14 cellular contexts compared by ENCODE assay signal in genomic region chr2:132581917-132582316, GRCh38.
DNase-seq lines count a peak whose midpoint lies in the region; ATAC-seq and TF ChIP-seq lines count a peak whose summit lies in the region.
"Had no signal": no experiment of that assay in that cellular context is flagged by ENCODE, and none has a peak within 500 bp of the region (broad histone marks: within the 10 kb centered on the region; RNA-seq: fewer than 3 reads in every experiment).

No MANE protein-coding gene starts in this region.

- TF ChIP-seq CTCF in PC-3 (conservative IDR thresholded peaks at IDR 0.05; ENCODE audit: low read depth, low read length): no peak
- no peak for TF ChIP-seq CTCF in tibial nerve (IDR thresholded peaks at IDR 0.05)

- peaks cover 53% of the 10 kb centered on the region for H3K79me2 ChIP-seq in PC-3 (ENCODE audit: low read length)

- ATAC-seq in PC-3 (peak; percentile 65), GM21528 (IDR thresholded peaks at IDR 0.05; ENCODE audit: low FRiP score, unreplicated experiment) (no peak)

- H3K9ac ChIP-seq in PC-3 (ENCODE audit: low read length): no peak overlapping the region

- H3K9me2 ChIP-seq in PC-3 (replicated peaks; ENCODE audit: low read length): no peaks in the 10 kb centered on the region

- peak; percentile 97 for DNase-seq in DMS153 (lab: John Stamatoyannopoulos, UW)
- peak; percentile 54 for DNase-seq in NCI-H187 treated with DMSO at 0.1 percent for 48 hours (lab: John Stamatoyannopoulos, UW)
- peak; percentile 54 for DNase-seq in PC-3
- peak; percentile 35 for DNase-seq in myocyte (ENCODE audit: low read depth)
- DNase-seq in tibial nerve (ENCODE audit: low spot score in 2 of 2): no peak
- no peak for DNase-seq in foreskin melanocyte
- DNase-seq in NAMALWA (ENCODE audit: low spot score): no peak
- DNase-seq: activated CD4-positive, alpha-beta memory T cell treated with anti-CD3 and anti-CD28 coated beads for 36 hours; activated effector memory CD4-positive, alpha-beta T cell treated with anti-CD3 and anti-CD28 coated beads, Interleukin-2, amount 50 U/mL, for 16 hours; erythroblast; NCI-H526; sigmoid colon had no signal

- H3K4me3 ChIP-seq in PC-3 (ENCODE audit: low read length) (no peak overlapping the region), tibial nerve (no peak overlapping the region)
- H3K4me3 ChIP-seq: cardiac muscle cell, sigmoid colon had no signal

- 69 to 70% methylated on average over 8 of the region's 8 CpGs for WGBS in tibial nerve, 2 donors

- TF ChIP-seq EP300 in tibial nerve (IDR thresholded peaks at IDR 0.05): no peak

- CTCF ChIA-PET in PC-3 (lab: Charles Lee): no interaction called here

- H4K20me1 ChIP-seq in PC-3 (ENCODE audit: low read length): peaks cover 7% of the 10 kb centered on the region; the same call in 1 of the 2 replicates

- BruUV-seq in PC-3 (replicated peaks; lab: Mats Ljungman, UMichigan): no TSS peak

- no peaks in the 10 kb centered on the region for H3K36me3 ChIP-seq in PC-3 (ENCODE audit: low read depth, low read length)
- H3K36me3 ChIP-seq in tibial nerve: no peaks in the 10 kb centered on the region
- H3K36me3 ChIP-seq: cardiac muscle cell, sigmoid colon had no signal

- no peaks in the 10 kb centered on the region for H3K9me3 ChIP-seq in PC-3 (ENCODE audit: low read length)
- H3K9me3 ChIP-seq in tibial nerve: no peaks in the 10 kb centered on the region
- H3K9me3 ChIP-seq: sigmoid colon had no signal

- intact Hi-C loops in PC-3 (cut with micrococcal nuclease): no loop called here

- H3K27ac ChIP-seq in PC-3 (ENCODE audit: low read length): no peak overlapping the region
- H3K27ac ChIP-seq in tibial nerve: no peak overlapping the region
- H3K27ac ChIP-seq: cardiac muscle cell, sigmoid colon had no signal

- H2AFZ ChIP-seq in PC-3 (ENCODE audit: low read length): no peak overlapping the region

- TF ChIP-seq POLR2A in tibial nerve (IDR thresholded peaks at IDR 0.05): no peak

- POLR2A ChIA-PET in PC-3 (lab: Charles Lee; ENCODE audit: unreplicated experiment): no interaction called here

- H3K27me3 ChIP-seq in PC-3 (ENCODE audit: low read length): no peaks in the 10 kb centered on the region
- no peaks in the 10 kb centered on the region for H3K27me3 ChIP-seq in tibial nerve
- H3K27me3 ChIP-seq: cardiac muscle cell, sigmoid colon had no signal

- H3K4me1 ChIP-seq in PC-3 (ENCODE audit: insufficient read depth, low read length) (peaks cover 10% of the 10 kb centered on the region; the same call in 1 of the 2 replicates), tibial nerve (no peaks in the 10 kb centered on the region)
- H3K4me1 ChIP-seq: sigmoid colon had no signal

- H3K4me2 ChIP-seq in PC-3 (ENCODE audit: low read length): peak overlapping the region; percentile 12; the same call in 1 of the 2 replicates

- H3F3A ChIP-seq in PC-3 (ENCODE audit: low read length, unreplicated experiment): no peaks in the 10 kb centered on the region

Comparison
In these comparisons a context has a peak if more than half of its experiments do, and no peak if none do; other contexts are left out.
1. DNase-seq: peak in DMS153 (single experiment), NCI-H187 treated with DMSO at 0.1 percent for 48 hours (single experiment), PC-3 (single experiment) and myocyte (single experiment); none in tibial nerve (0 of 2), foreskin melanocyte (single experiment) and NAMALWA (single experiment).